8 cellular contexts compared by ENCODE assay signal in genomic region chr20:4161447-4162251, GRCh38. TPM values are rescaled to one million over a fixed set of nuclear protein-coding genes. Genes with fewer than 3 reads are reported as not detected.
A peak's percentile ranks its signal among the peaks of the same experiment; 100 is the strongest.
DNase-seq lines count a peak whose midpoint lies in the region; ATAC-seq and TF ChIP-seq lines count a peak whose summit lies in the region.

No MANE protein-coding gene starts in this region.

- CTCF ChIA-PET in GM10248 (lab: Yijun Ruan, JAX): interaction anchor here (1.4 kb wide), 1 partner anchor 9 kb away, joined by 3 read pairs; no protein-coding TSS in a partner anchor

- DNase-seq in COR-L47 (lab: John Stamatoyannopoulos, UW) (peak; percentile 54), mesothelial cell of epicardium (ENCODE audit: low spot score in 2 of 2, unreplicated experiment in 2 of 2) (no peak), GM10248 (ENCODE audit: extremely low spot score) (no peak)
- DNase-seq in activated T-helper 2 cell treated with anti-CD3 and anti-CD28 coated beads, Interferon-gamma antibody, Interleukin-2, Interleukin-4, amounts not matched to agents 10 μg/mL and 5 μg/mL and 100 μg/mL, durations not matched to agents 14 hours and 24 hours and 36 hours (ENCODE audit: low spot score): no peak
- no peak for DNase-seq in activated CD8-positive, alpha-beta memory T cell treated with anti-CD3 and anti-CD28 coated beads, Interleukin-2, amount 50 U/mL, for 4 hours
- no peak for DNase-seq in effector CD4-positive, alpha-beta T cell

- H3K9me3 Mint-ChIP-seq in activated T-helper 2 cell treated with anti-CD3 and anti-CD28 coated beads, Interferon-gamma antibody, Interleukin-2, Interleukin-4, amounts not matched to agents 10 μg/mL and 5 μg/mL and 100 μg/mL, durations not matched to agents 14 hours and 24 hours and 36 hours: no peaks in the 10 kb centered on the region
- H3K9me3 Mint-ChIP-seq in mesothelial cell of epicardium: no peaks in the 10 kb centered on the region

- H3K27me3 Mint-ChIP-seq in activated T-helper 2 cell treated with anti-CD3 and anti-CD28 coated beads, Interferon-gamma antibody, Interleukin-2, Interleukin-4, amounts not matched to agents 10 μg/mL and 5 μg/mL and 100 μg/mL, durations not matched to agents 14 hours and 24 hours and 36 hours (ENCODE audit: low read depth): no peaks in the 10 kb centered on the region
- no peaks in the 10 kb centered on the region for H3K27me3 Mint-ChIP-seq in mesothelial cell of epicardium (ENCODE audit: low read depth)

- H3K27ac Mint-ChIP-seq in activated T-helper 2 cell treated with anti-CD3 and anti-CD28 coated beads, Interferon-gamma antibody, Interleukin-2, Interleukin-4, amounts not matched to agents 10 μg/mL and 5 μg/mL and 100 μg/mL, durations not matched to agents 14 hours and 24 hours and 36 hours: peak overlapping the region; percentile 82
- peak overlapping the region; percentile 71 for H3K27ac Mint-ChIP-seq in mesothelial cell of epicardium

- intact Hi-C loops in activated T-helper 2 cell treated with anti-CD3 and anti-CD28 coated beads, Interferon-gamma antibody, Interleukin-2, Interleukin-4, amounts not matched to agents 10 μg/mL and 5 μg/mL and 100 μg/mL, durations not matched to agents 14 hours and 24 hours and 36 hours (cut with micrococcal nuclease): loop anchor here (1.0 kb wide), 1 partner anchor 10 kb away; no protein-coding TSS in a partner anchor

- H3K4me3 Mint-ChIP-seq in activated T-helper 2 cell treated with anti-CD3 and anti-CD28 coated beads, Interferon-gamma antibody, Interleukin-2, Interleukin-4, amounts not matched to agents 10 μg/mL and 5 μg/mL and 100 μg/mL, durations not matched to agents 14 hours and 24 hours and 36 hours (ENCODE audit: low read depth): peak overlapping the region; percentile 26
- no peak overlapping the region for H3K4me3 Mint-ChIP-seq in mesothelial cell of epicardium

- peaks cover 5% of the 10 kb centered on the region for H3K36me3 Mint-ChIP-seq in activated T-helper 2 cell treated with anti-CD3 and anti-CD28 coated beads, Interferon-gamma antibody, Interleukin-2, Interleukin-4, amounts not matched to agents 10 μg/mL and 5 μg/mL and 100 μg/mL, durations not matched to agents 14 hours and 24 hours and 36 hours (ENCODE audit: low read depth)
- H3K36me3 Mint-ChIP-seq in mesothelial cell of epicardium: no peaks in the 10 kb centered on the region

- POLR2A ChIA-PET in GM10248 (lab: Yijun Ruan, JAX): no interaction called here

- TF ChIP-seq CTCF in mesothelial cell of epicardium (IDR thresholded peaks at IDR 0.05; ENCODE audit: unreplicated experiment): no peak
- TF ChIP-seq CTCF in GM10248 (IDR thresholded peaks at IDR 0.05; ENCODE audit: control extremely low read depth, extremely low read depth, low read depth, missing control alignments): no peak

- peaks cover 61% of the 10 kb centered on the region for H3K4me1 Mint-ChIP-seq in activated T-helper 2 cell treated with anti-CD3 and anti-CD28 coated beads, Interferon-gamma antibody, Interleukin-2, Interleukin-4, amounts not matched to agents 10 μg/mL and 5 μg/mL and 100 μg/mL, durations not matched to agents 14 hours and 24 hours and 36 hours (ENCODE audit: low read depth)
- peaks cover 28% of the 10 kb centered on the region for H3K4me1 Mint-ChIP-seq in mesothelial cell of epicardium

- ATAC-seq in HG03108 (IDR thresholded peaks at IDR 0.05; ENCODE audit: unreplicated experiment): peak; percentile 65
- ATAC-seq in GM18873 (IDR thresholded peaks at IDR 0.05; ENCODE audit: low FRiP score, unreplicated experiment): no peak

RNA-seq across cellular contexts. Expression of gene SMOX, which starts 13.0 kb away (rescaled TPM):
- 36.4 and 38.7 TPM in 2 replicates for total RNA-seq in activated T-helper 2 cell treated with anti-CD3 and anti-CD28 coated beads, Interferon-gamma antibody, Interleukin-2, Interleukin-4, amounts not matched to agents 10 μg/mL and 5 μg/mL and 100 μg/mL, durations not matched to agents 14 hours and 24 hours and 36 hours
- total RNA-seq in mesothelial cell of epicardium: 14.6 to 16.7 TPM (median 16.0 TPM) in 3 replicates
